Comparison of ENCODE assay signal across 1 cellular context in genomic region chr12:64825143-64826011, GRCh38.
A peak's percentile ranks its signal among the peaks of the same experiment; 100 is the strongest.
TF ChIP-seq lines count a peak whose summit lies in the region.

No MANE protein-coding gene starts in this region.

TF ChIP-seq in HEK293, 187 proteins besides CTCF, POLR2A, EP300 and RAD21 (continued from another document):
- TF ChIP-seq ZNF202 (tag by site-specific recombination; IDR thresholded peaks at IDR 0.05; ENCODE audit: borderline replicate concordance) (no peak), ZNF76 (tag by site-specific recombination; IDR thresholded peaks at IDR 0.05; ENCODE audit: borderline replicate concordance, low read depth) (peak; percentile 48; the same call in 1 of the 2 replicates), ZNF514 (tag by site-specific recombination; IDR thresholded peaks at IDR 0.05) (no peak), ZNF677 (tag by site-specific recombination; IDR thresholded peaks at IDR 0.05) (no peak), ZNF561 (tag by site-specific recombination; IDR thresholded peaks at IDR 0.05; ENCODE audit: borderline replicate concordance) (no peak), ZBTB48 (tag by site-specific recombination; IDR thresholded peaks at IDR 0.05) (peak; percentile 50; the same call in 1 of the 2 replicates), ZBTB20 (tag by site-specific recombination; IDR thresholded peaks at IDR 0.05) (peak; percentile 71), ZIC2 (tag by site-specific recombination; IDR thresholded peaks at IDR 0.05) (peak; percentile 43), ZNF776 (tag by site-specific recombination; IDR thresholded peaks at IDR 0.05; ENCODE audit: borderline replicate concordance) (no peak), ZFP69B (tag by site-specific recombination; IDR thresholded peaks at IDR 0.05) (no peak), ZSCAN4 (tag by site-specific recombination; IDR thresholded peaks at IDR 0.05) (no peak), ZNF132 (tag by site-specific recombination; IDR thresholded peaks at IDR 0.05; ENCODE audit: borderline replicate concordance) (no peak), PRDM10 (tag by site-specific recombination; IDR thresholded peaks at IDR 0.05) (0 out of 2 replicates have a peak, but pooled peaks have one; percentile 23), ZNF513 (tag by site-specific recombination; IDR thresholded peaks at IDR 0.05) (no peak), ZNF610 (tag by site-specific recombination; IDR thresholded peaks at IDR 0.05; ENCODE audit: borderline replicate concordance) (no peak), HIC1 (tag by site-specific recombination; IDR thresholded peaks at IDR 0.05) (peak; percentile 69; the same call in 1 of the 2 replicates), ZNF148 (tag by site-specific recombination; IDR thresholded peaks at IDR 0.05; ENCODE audit: borderline replicate concordance) (no peak), ZNF670 (tag by site-specific recombination; IDR thresholded peaks at IDR 0.05; ENCODE audit: low read depth) (no peak), TCF7L2 (IDR thresholded peaks at IDR 0.05; ENCODE audit: borderline replicate concordance, low read depth, low read length) (no peak), BCL6B (tag by site-specific recombination; IDR thresholded peaks at IDR 0.05) (no peak), ZNF239 (tag by site-specific recombination; IDR thresholded peaks at IDR 0.05) (no peak), ZNF155 (tag by site-specific recombination; IDR thresholded peaks at IDR 0.05) (no peak), ZBTB6 (tag by site-specific recombination; IDR thresholded peaks at IDR 0.05) (peak; percentile 97), GLIS2 (tag by site-specific recombination; IDR thresholded peaks at IDR 0.05) (peak; percentile 49), ZNF785 (tag by site-specific recombination; IDR thresholded peaks at IDR 0.05) (no peak), EGR2 (tag by site-specific recombination; IDR thresholded peaks at IDR 0.05; ENCODE audit: low read depth) (no peak), GLI4 (tag by site-specific recombination; IDR thresholded peaks at IDR 0.05) (no peak), ZNF214 (tag by site-specific recombination; IDR thresholded peaks at IDR 0.05; ENCODE audit: borderline replicate concordance) (0 out of 2 replicates have a peak, but pooled peaks have one; percentile 3), ZFP3 (tag by site-specific recombination; IDR thresholded peaks at IDR 0.05; ENCODE audit: low read depth) (no peak), ZNF292 (tag by site-specific recombination; IDR thresholded peaks at IDR 0.05; ENCODE audit: borderline replicate concordance, low read depth) (no peak), ZNF664 (tag by site-specific recombination; IDR thresholded peaks at IDR 0.05) (no peak), ZNF600 (tag by site-specific recombination; IDR thresholded peaks at IDR 0.05) (peak; percentile 69)
